ENCODE assay signal across 8 cellular contexts in the genomic region with DNA sequence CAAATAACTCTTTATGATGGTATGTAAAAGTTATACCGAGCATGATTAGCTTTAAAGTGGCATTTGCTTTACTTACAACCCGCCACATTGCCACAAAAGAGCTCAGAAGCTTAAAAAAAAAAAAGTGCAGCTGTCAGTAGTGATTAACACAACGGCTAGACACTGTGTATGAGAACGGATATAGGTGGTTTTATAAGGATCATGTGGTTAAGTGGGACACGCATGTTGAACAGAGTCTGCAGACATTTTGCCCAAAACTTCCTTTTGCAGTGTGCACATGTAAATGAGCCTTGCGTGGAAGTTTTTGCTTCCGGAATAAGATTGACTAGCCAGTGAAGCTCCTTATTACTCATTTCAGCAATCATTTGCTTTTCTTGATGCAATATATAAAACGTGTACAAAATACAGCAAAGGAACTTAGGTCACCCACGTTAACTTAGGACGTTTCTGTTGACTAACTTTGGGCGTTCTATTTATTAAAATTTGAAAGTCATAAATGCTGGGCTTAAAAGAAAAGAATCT. TPM values are rescaled to one million over a fixed set of nuclear protein-coding genes. Genes with fewer than 3 reads are reported as not detected.
DNase-seq lines count a peak whose midpoint lies in the region; ATAC-seq and TF ChIP-seq lines count a peak whose summit lies in the region.

No MANE protein-coding gene starts in this region.

- no peaks in the 10 kb centered on the region for H3K27me3 Mint-ChIP-seq in activated CD4-positive, alpha-beta T cell treated with anti-CD3 and anti-CD28 coated beads, Interleukin-2, amount 10 ng/mL, durations not matched to agents 7 days and 5 days

- H3K27ac Mint-ChIP-seq in activated CD4-positive, alpha-beta T cell treated with anti-CD3 and anti-CD28 coated beads, Interleukin-2, amount 10 ng/mL, durations not matched to agents 7 days and 5 days: peak overlapping the region; percentile 68

- 76 to 79% methylated on average over 11 of the region's 11 CpGs for WGBS in heart right ventricle, 2 donors

- H3K27me3 ChIP-seq in heart right ventricle: no peaks in the 10 kb centered on the region

- H3K9me3 Mint-ChIP-seq in activated CD4-positive, alpha-beta T cell treated with anti-CD3 and anti-CD28 coated beads, Interleukin-2, amount 10 ng/mL, durations not matched to agents 7 days and 5 days: peaks cover 1% of the 10 kb centered on the region

- H3K4me3 Mint-ChIP-seq in activated CD4-positive, alpha-beta T cell treated with anti-CD3 and anti-CD28 coated beads, Interleukin-2, amount 10 ng/mL, durations not matched to agents 7 days and 5 days: peak overlapping the region; percentile 59

- H3K9me3 ChIP-seq in KOPT-K1 (ENCODE audit: insufficient read depth, low read length, poor library complexity, severe bottlenecking) (no peaks in the 10 kb centered on the region), heart right ventricle (no peaks in the 10 kb centered on the region)

- CTCF ChIA-PET in activated CD4-positive, alpha-beta T cell treated with anti-CD3 and anti-CD28 coated beads, Interleukin-2, amount 10 ng/mL, durations not matched to agents 7 days and 5 days (lab: Charles Lee): interaction anchor here (0.8 to 1.5 kb wide), 5 partner anchors 10 to 61 kb away, joined by 3 to 7 read pairs (median 4); no protein-coding TSS in a partner anchor

- H3K36me3 Mint-ChIP-seq in activated CD4-positive, alpha-beta T cell treated with anti-CD3 and anti-CD28 coated beads, Interleukin-2, amount 10 ng/mL, durations not matched to agents 7 days and 5 days (ENCODE audit: low read depth): no peaks in the 10 kb centered on the region

- peaks cover 53% of the 10 kb centered on the region for H3K4me1 Mint-ChIP-seq in activated CD4-positive, alpha-beta T cell treated with anti-CD3 and anti-CD28 coated beads, Interleukin-2, amount 10 ng/mL, durations not matched to agents 7 days and 5 days

- H3K27ac ChIP-seq in KOPT-K1 (ENCODE audit: low read depth, low read length, poor library complexity, severe bottlenecking) (peak overlapping the region; percentile 63), heart right ventricle (peak overlapping the region in 1 of 10 donors; percentile 72)

- intact Hi-C loops in heart right ventricle (cut with DNase I): no loop called here

- no peaks in the 10 kb centered on the region for H3K36me3 ChIP-seq in KOPT-K1 (ENCODE audit: insufficient read depth, low read length)
- H3K36me3 ChIP-seq in heart right ventricle: no peaks in the 10 kb centered on the region

- H3K4me1 ChIP-seq in heart right ventricle: peaks cover 0 to 19% (median 0%) of the 10 kb centered on the region in 9 donors

- no peak for TF ChIP-seq CTCF in heart right ventricle (IDR thresholded peaks at IDR 0.05)

- DNase-seq in GDM1 (lab: John Stamatoyannopoulos, UW) (peak; percentile 88), heart right ventricle (no peak), NCI-H526 (lab: John Stamatoyannopoulos, UW) (no peak), ureter (ENCODE audit: low spot score) (no peak)
- peak; percentile 73 for DNase-seq in activated CD4-positive, alpha-beta T cell treated with anti-CD3 and anti-CD28 coated beads, Interleukin-2, amount 10 ng/mL, durations not matched to agents 7 days and 5 days
- DNase-seq in stimulated activated CD8-positive, alpha-beta memory T cell treated with anti-CD3 and anti-CD28 coated beads, Interleukin-15, amount 100 ng/mL, for 4 hours (ENCODE audit: low read depth in 2 of 2): peak; percentile 18 to 54

- POLR2A ChIA-PET in activated CD4-positive, alpha-beta T cell treated with anti-CD3 and anti-CD28 coated beads, Interleukin-2, amount 10 ng/mL, durations not matched to agents 7 days and 5 days (lab: Charles Lee): interaction anchor here (0.6 to 1.0 kb wide), 2 partner anchors 36 to 42 kb away, joined by 3 to 5 read pairs; no protein-coding TSS in a partner anchor

- ATAC-seq in GM21526 (IDR thresholded peaks at IDR 0.05; ENCODE audit: low FRiP score, unreplicated experiment): peak; percentile 98
- ATAC-seq in heart right ventricle: peak in 7 of 8 donors; percentile 46 to 81 (median 67)

- H3K4me3 ChIP-seq in heart right ventricle: no peak overlapping the region

RNA-seq across cellular contexts. Expression of gene RGS1, which starts 58.7 kb away (rescaled TPM):
- total RNA-seq in activated CD4-positive, alpha-beta T cell treated with anti-CD3 and anti-CD28 coated beads, Interleukin-2, amount 10 ng/mL, durations not matched to agents 7 days and 5 days: 10 to 100 TPM; 14.2 to 14.8 TPM
- total RNA-seq in heart right ventricle (1 to 10 TPM in 4 of 10 donors, under 1 TPM in 6; 0.30 to 7.2 (median 0.84) TPM), ureter (50.0 TPM)
- polyA plus RNA-seq in heart right ventricle: 1 to 10 TPM in 1 of 2 donors, under 1 TPM in 1; 0.95 to 5.8 TPM

Comparison
In these comparisons a context has a peak if more than half of its experiments do, and no peak if none do; other contexts are left out.
1. DNase-seq: peak in GDM1 (single experiment), activated CD4-positive, alpha-beta T cell treated with anti-CD3 and anti-CD28 coated beads, Interleukin-2, amount 10 ng/mL, durations not matched to agents 7 days and 5 days (single experiment) and stimulated activated CD8-positive, alpha-beta memory T cell treated with anti-CD3 and anti-CD28 coated beads, Interleukin-15, amount 100 ng/mL, for 4 hours (2 of 2); none in heart right ventricle (0 of 2), NCI-H526 (0 of 2) and ureter (single experiment).